12 cellular contexts compared by ENCODE assay signal in genomic region chr14:50676814-50677516, GRCh38. TPM values are rescaled to one million over a fixed set of nuclear protein-coding genes. Genes with fewer than 3 reads are reported as not detected.
DNase-seq lines count a peak whose midpoint lies in the region; ATAC-seq and TF ChIP-seq lines count a peak whose summit lies in the region.
"Had no signal": no experiment of that assay in that cellular context is flagged by ENCODE, and none has a peak within 500 bp of the region (broad histone marks: within the 10 kb centered on the region; RNA-seq: fewer than 3 reads in every experiment).

No MANE protein-coding gene starts in this region.

- TF ChIP-seq CTCF in Caco-2 (IDR thresholded peaks at IDR 0.05; ENCODE audit: insufficient read depth in 1 of 2, low read depth in 1 of 2, low read length in 1 of 2, severe bottlenecking in 1 of 2, unreplicated experiment in 1 of 2), result no peak
- no peak for TF ChIP-seq CTCF in OCI-LY7 (conservative IDR thresholded peaks at IDR 0.05; ENCODE audit: low read length)

- H2AFZ ChIP-seq in OCI-LY7 (ENCODE audit: low read length), result peak overlapping the region; percentile 66

- CTCF ChIA-PET in Caco-2 (lab: Charles Lee), result interaction anchor here (0.6 kb wide), 1 partner anchor 135 kb away, joined by 5 read pairs; no protein-coding TSS in a partner anchor
- CTCF ChIA-PET in OCI-LY7 (lab: Charles Lee; ENCODE audit: unreplicated experiment), result no interaction called here

- peak overlapping the region; percentile 44 for H3K27ac Mint-ChIP-seq in Caco-2 (ENCODE audit: unreplicated experiment)
- H3K27ac Mint-ChIP-seq in memory B cell, result peak overlapping the region; percentile 76
- H3K27ac Mint-ChIP-seq: activated CD4-positive, alpha-beta memory T cell treated with anti-CD3 and anti-CD28 coated beads for 36 hours had no signal

- H3K4me1 ChIP-seq in Caco-2, result peaks cover 58% of the 10 kb centered on the region
- peaks cover 19% of the 10 kb centered on the region for H3K4me1 ChIP-seq in OCI-LY7 (ENCODE audit: insufficient read depth, low read length, poor library complexity, severe bottlenecking)

- BruUV-seq in Caco-2 (replicated peaks; lab: Mats Ljungman, UMichigan), result no TSS peak
- no TSS peak for BruUV-seq in OCI-LY7 (replicated peaks; lab: Mats Ljungman, UMichigan)

- H3K4me3 ChIP-seq in Caco-2 (ENCODE audit: low read depth, low read length), result no peak overlapping the region
- peak overlapping the region; percentile 1 for H3K4me3 ChIP-seq in OCI-LY7 (ENCODE audit: low read depth, low read length, poor library complexity, severe bottlenecking)

- H3K4me1 Mint-ChIP-seq in Caco-2 (ENCODE audit: low read depth, unreplicated experiment) (peaks cover 52% of the 10 kb centered on the region), memory B cell (peaks cover 21% of the 10 kb centered on the region)

- H3K36me3 ChIP-seq in Caco-2 (ENCODE audit: control insufficient read depth, insufficient read depth, low read length) (no peaks in the 10 kb centered on the region), OCI-LY7 (ENCODE audit: insufficient read depth, low read length) (no peaks in the 10 kb centered on the region)

- no peaks in the 10 kb centered on the region for H3K9me2 ChIP-seq in OCI-LY7 (ENCODE audit: insufficient read depth, low read length)

- H4K20me1 ChIP-seq in OCI-LY7 (ENCODE audit: insufficient read depth, low read length), result no peaks in the 10 kb centered on the region

- peak overlapping the region; percentile 56 for H3K4me2 ChIP-seq in OCI-LY7 (ENCODE audit: low read length)

- H3K9me3 ChIP-seq in Caco-2 (no peaks in the 10 kb centered on the region), OCI-LY7 (ENCODE audit: low read length) (no peaks in the 10 kb centered on the region)

- H3K4me3 Mint-ChIP-seq in Caco-2 (ENCODE audit: unreplicated experiment) (no peak overlapping the region), memory B cell (peak overlapping the region; percentile 56)
- H3K4me3 Mint-ChIP-seq: activated CD4-positive, alpha-beta memory T cell treated with anti-CD3 and anti-CD28 coated beads for 36 hours had no signal

- ATAC-seq in GM21529 (IDR thresholded peaks at IDR 0.05; ENCODE audit: unreplicated experiment), result peak; percentile 32
- ATAC-seq in memory B cell (ENCODE audit: low read depth), result peak; percentile 44

- no peak overlapping the region for H3K27ac ChIP-seq in OCI-LY7 (ENCODE audit: low read depth, low read length, poor library complexity, severe bottlenecking)

- no peaks in the 10 kb centered on the region for H3K36me3 Mint-ChIP-seq in Caco-2 (ENCODE audit: insufficient read depth, unreplicated experiment)
- no peaks in the 10 kb centered on the region for H3K36me3 Mint-ChIP-seq in memory B cell
- H3K36me3 Mint-ChIP-seq: activated CD4-positive, alpha-beta memory T cell treated with anti-CD3 and anti-CD28 coated beads for 36 hours had no signal

- POLR2A ChIA-PET in Caco-2 (lab: Charles Lee) (interaction anchor here (0.7 kb wide), 1 partner anchor 9 kb away, joined by 4 read pairs; the partner anchor contains the start of gene SAV1), OCI-LY7 (lab: Charles Lee) (interaction anchor here (0.5 to 0.9 kb wide), 4 partner anchors 11 to 231 kb away, joined by 3 to 8 read pairs (median 4); no protein-coding TSS in a partner anchor)

- H3K27me3 ChIP-seq in Caco-2 (replicated peaks; ENCODE audit: control insufficient read depth, insufficient read depth, low read length), result no peaks in the 10 kb centered on the region

- H3K79me2 ChIP-seq in OCI-LY7 (ENCODE audit: insufficient read depth, low read depth, low read length), result no peaks in the 10 kb centered on the region

- no peaks in the 10 kb centered on the region for H3K27me3 Mint-ChIP-seq in Caco-2 (ENCODE audit: insufficient read depth, unreplicated experiment)
- H3K27me3 Mint-ChIP-seq in memory B cell, result no peaks in the 10 kb centered on the region
- H3K27me3 Mint-ChIP-seq: activated CD4-positive, alpha-beta memory T cell treated with anti-CD3 and anti-CD28 coated beads for 36 hours had no signal

- intact Hi-C loops in Caco-2 (cut with micrococcal nuclease; ENCODE audit: unreplicated experiment), result no loop called here
- intact Hi-C loops in OCI-LY7 (cut with micrococcal nuclease; ENCODE audit: unreplicated experiment), result no loop called here

- no peaks in the 10 kb centered on the region for H3K9me3 Mint-ChIP-seq in Caco-2 (ENCODE audit: unreplicated experiment)
- no peaks in the 10 kb centered on the region for H3K9me3 Mint-ChIP-seq in memory B cell
- H3K9me3 Mint-ChIP-seq: activated CD4-positive, alpha-beta memory T cell treated with anti-CD3 and anti-CD28 coated beads for 36 hours had no signal

- DNase-seq in Caco-2 (no peak), OCI-LY7 (ENCODE audit: low spot score) (no peak), memory B cell (ENCODE audit: low spot score in 2 of 2) (no peak), T1000 (lab: John Stamatoyannopoulos, UW) (no peak), SKM-1 (lab: John Stamatoyannopoulos, UW; ENCODE audit: unreplicated experiment) (no peak), A172 (ENCODE audit: low spot score) (no peak), midbrain (lab: John Stamatoyannopoulos, UW) (no peak)
- DNase-seq: activated CD4-positive, alpha-beta memory T cell treated with anti-CD3 and anti-CD28 coated beads for 36 hours; KG1; posterior cingulate gyrus; stimulated activated CD8-positive, alpha-beta memory T cell treated with anti-CD3 and anti-CD28 coated beads, Interleukin-4, amount 100 ng/mL, for 48 hours had no signal

RNA-seq across cellular contexts. Expression of gene SAV1, which starts 8.9 kb away (rescaled TPM):
- total RNA-seq in Caco-2 (2022) (28.0 and 28.3 TPM in 2 replicates), OCI-LY7 (2022) (17.9 and 18.2 TPM in 2 replicates)
- 6.7 and 10.4 TPM in 2 replicates for total RNA-seq in OCI-LY7 (2014; rRNA removed; shearing (Covaris generic))
- 7.3 and 9.6 TPM in 2 replicates for total RNA-seq in A172 (2014; rRNA removed; shearing (Covaris generic))
